14 cellular contexts compared by ENCODE assay signal in genomic region chr2:110657721-110658305, GRCh38. TPM values are rescaled to one million over a fixed set of nuclear protein-coding genes. Genes with fewer than 3 reads are reported as not detected.
A peak's percentile ranks its signal among the peaks of the same experiment; 100 is the strongest.
DNase-seq lines count a peak whose midpoint lies in the region; ATAC-seq and TF ChIP-seq lines count a peak whose summit lies in the region.
"Had no signal": no experiment of that assay in that cellular context is flagged by ENCODE, and none has a peak within 500 bp of the region (broad histone marks: within the 10 kb centered on the region; RNA-seq: fewer than 3 reads in every experiment).

No MANE protein-coding gene starts in this region.

- peaks cover 12% of the 10 kb centered on the region in 2 donors for H3K4me1 Mint-ChIP-seq in natural killer cell
- peaks cover 11 to 13% of the 10 kb centered on the region in 2 donors for H3K4me1 Mint-ChIP-seq in natural killer cell treated with Interleukin-12 subunit alpha and Interleukin-12 subunit beta and Interleukin-15 and Interleukin-18, amount 100 ng/mL, for 72 hours (ENCODE audit: low read depth in 2 of 2)
- peaks cover 4% of the 10 kb centered on the region for H3K4me1 Mint-ChIP-seq in activated naive CD4-positive, alpha-beta T cell treated with anti-CD3 and anti-CD28 coated beads, Interleukin-2, amount 10 ng/mL, durations not matched to agents 7 days and 5 days

- no peak overlapping the region for H3K4me3 Mint-ChIP-seq in natural killer cell
- H3K4me3 Mint-ChIP-seq in natural killer cell treated with Interleukin-12 subunit alpha and Interleukin-12 subunit beta and Interleukin-15 and Interleukin-18, amount 100 ng/mL, for 72 hours, result no peak overlapping the region
- no peak overlapping the region for H3K4me3 Mint-ChIP-seq in activated naive CD4-positive, alpha-beta T cell treated with anti-CD3 and anti-CD28 coated beads, Interleukin-2, amount 10 ng/mL, durations not matched to agents 7 days and 5 days

- peak overlapping the region; percentile 23 to 54 for H3K27ac Mint-ChIP-seq in natural killer cell
- peak overlapping the region in 1 of 2 donors; percentile 10 for H3K27ac Mint-ChIP-seq in natural killer cell treated with Interleukin-12 subunit alpha and Interleukin-12 subunit beta and Interleukin-15 and Interleukin-18, amount 100 ng/mL, for 72 hours
- peak overlapping the region; percentile 61 for H3K27ac Mint-ChIP-seq in activated naive CD4-positive, alpha-beta T cell treated with anti-CD3 and anti-CD28 coated beads, Interleukin-2, amount 10 ng/mL, durations not matched to agents 7 days and 5 days

- CTCF ChIA-PET in activated naive CD4-positive, alpha-beta T cell treated with anti-CD3 and anti-CD28 coated beads, Interleukin-2, amount 10 ng/mL, durations not matched to agents 7 days and 5 days (lab: Charles Lee), result no interaction called here

- no peak for TF ChIP-seq POLR2A in ovary (IDR thresholded peaks at IDR 0.05)

- no peak overlapping the region for H3K4me3 ChIP-seq in lower lobe of right lung
- H3K4me3 ChIP-seq in ovary, result no peak overlapping the region

- no peaks in the 10 kb centered on the region for H3K36me3 Mint-ChIP-seq in natural killer cell
- peaks cover 34% of the 10 kb centered on the region for H3K36me3 Mint-ChIP-seq in natural killer cell treated with Interleukin-12 subunit alpha and Interleukin-12 subunit beta and Interleukin-15 and Interleukin-18, amount 100 ng/mL, for 72 hours
- peaks cover 76% of the 10 kb centered on the region for H3K36me3 Mint-ChIP-seq in activated naive CD4-positive, alpha-beta T cell treated with anti-CD3 and anti-CD28 coated beads, Interleukin-2, amount 10 ng/mL, durations not matched to agents 7 days and 5 days

- no peaks in the 10 kb centered on the region for H3K27me3 ChIP-seq in lower lobe of right lung (ENCODE audit: low read depth)
- H3K27me3 ChIP-seq in ovary, result no peaks in the 10 kb centered on the region

- no peaks in the 10 kb centered on the region for H3K27me3 Mint-ChIP-seq in natural killer cell (ENCODE audit: low read depth in 2 of 2)
- H3K27me3 Mint-ChIP-seq in natural killer cell treated with Interleukin-12 subunit alpha and Interleukin-12 subunit beta and Interleukin-15 and Interleukin-18, amount 100 ng/mL, for 72 hours, result no peaks in the 10 kb centered on the region
- no peaks in the 10 kb centered on the region for H3K27me3 Mint-ChIP-seq in activated naive CD4-positive, alpha-beta T cell treated with anti-CD3 and anti-CD28 coated beads, Interleukin-2, amount 10 ng/mL, durations not matched to agents 7 days and 5 days

- WGBS in ovary, 3 donors, result 85 to 93% (median 88%) methylated on average over 3 of the region's 3 CpGs

- intact Hi-C loops in natural killer cell (cut with micrococcal nuclease) (no loop called here), lower lobe of right lung (cut with DNase I) (no loop called here), ovary (cut with DNase I) (no loop called here)

- no peaks in the 10 kb centered on the region for H3K9me3 Mint-ChIP-seq in natural killer cell
- H3K9me3 Mint-ChIP-seq in natural killer cell treated with Interleukin-12 subunit alpha and Interleukin-12 subunit beta and Interleukin-15 and Interleukin-18, amount 100 ng/mL, for 72 hours, result no peaks in the 10 kb centered on the region
- H3K9me3 Mint-ChIP-seq in activated naive CD4-positive, alpha-beta T cell treated with anti-CD3 and anti-CD28 coated beads, Interleukin-2, amount 10 ng/mL, durations not matched to agents 7 days and 5 days, result no peaks in the 10 kb centered on the region

- H3K36me3 ChIP-seq in lower lobe of right lung (no peaks in the 10 kb centered on the region), ovary (no peaks in the 10 kb centered on the region)

- H3K27ac ChIP-seq in lower lobe of right lung (peak overlapping the region; percentile 59), ovary (no peak overlapping the region)

- TF ChIP-seq CTCF in natural killer cell (IDR thresholded peaks at IDR 0.05), result no peak
- TF ChIP-seq CTCF in lower lobe of right lung (IDR thresholded peaks at IDR 0.05), result no peak
- TF ChIP-seq CTCF in ovary (IDR thresholded peaks at IDR 0.05), result no peak

- DNase-seq in natural killer cell (no peak), lower lobe of right lung (no peak), ovary (no peak), T-helper 9 cell (no peak), GF-D8 (lab: John Stamatoyannopoulos, UW) (no peak)
- DNase-seq in natural killer cell treated with Interleukin-12 subunit alpha and Interleukin-12 subunit beta and Interleukin-15 and Interleukin-18, amount 100 ng/mL, for 72 hours (ENCODE audit: low spot score), result no peak
- DNase-seq in activated naive CD4-positive, alpha-beta T cell treated with anti-CD3 and anti-CD28 coated beads, Interleukin-2, amount 10 ng/mL, durations not matched to agents 7 days and 5 days, result no peak
- DNase-seq: C1 segment of cervical spinal cord, dermis blood vessel endothelial cell, glutamatergic neuron, GOT3, NCI-H1694 treated with DMSO at 0.1 percent for 48 hours, SW 1271 had no signal

- H3K4me1 ChIP-seq in lower lobe of right lung (no peaks in the 10 kb centered on the region), ovary (ENCODE audit: insufficient read depth) (no peaks in the 10 kb centered on the region)

- TF ChIP-seq EP300 in ovary (IDR thresholded peaks at IDR 0.05), result no peak

- H3K9me3 ChIP-seq in lower lobe of right lung, result no peaks in the 10 kb centered on the region
- no peaks in the 10 kb centered on the region for H3K9me3 ChIP-seq in ovary

- ATAC-seq in natural killer cell (peak; percentile 70 to 78 (median 75)), lower lobe of right lung (peak; percentile 86 to 93), GM21390 (IDR thresholded peaks at IDR 0.05; ENCODE audit: unreplicated experiment) (no peak)
- no peak for ATAC-seq in natural killer cell treated with Interleukin-12 subunit alpha and Interleukin-12 subunit beta and Interleukin-15 and Interleukin-18, amount 100 ng/mL, for 72 hours

RNA-seq across cellular contexts. Expression of gene BUB1, which starts 20.1 kb away (rescaled TPM):
- 1 to 10 TPM; 2.3 to 4.2 (median 2.7) TPM for total RNA-seq in natural killer cell
- total RNA-seq in natural killer cell treated with Interleukin-12 subunit alpha and Interleukin-12 subunit beta and Interleukin-15 and Interleukin-18, amount 100 ng/mL, for 72 hours, result 100 to 1,000 TPM in 1 of 2 donors, 10 to 100 TPM in 1; 45.2 to 103 TPM
- total RNA-seq in lower lobe of right lung, result 4.8 TPM
- total RNA-seq in ovary, result 1 to 10 TPM in 2 of 7 donors, under 1 TPM in 5; 0.17 to 1.8 (median 0.72) TPM
- polyA plus RNA-seq in ovary, result 1 to 10 TPM; 1.4 to 2.3 TPM

Comparison
In these comparisons a context has a peak if more than half of its experiments do, and no peak if none do; other contexts are left out.
1. ATAC-seq: peak in natural killer cell (3 of 3) and lower lobe of right lung (2 of 2); none in natural killer cell treated with Interleukin-12 subunit alpha and Interleukin-12 subunit beta and Interleukin-15 and Interleukin-18, amount 100 ng/mL, for 72 hours (0 of 2) and GM21390 (single experiment).